Comparison of ENCODE assay signal across 1 cellular context in the genomic region with DNA sequence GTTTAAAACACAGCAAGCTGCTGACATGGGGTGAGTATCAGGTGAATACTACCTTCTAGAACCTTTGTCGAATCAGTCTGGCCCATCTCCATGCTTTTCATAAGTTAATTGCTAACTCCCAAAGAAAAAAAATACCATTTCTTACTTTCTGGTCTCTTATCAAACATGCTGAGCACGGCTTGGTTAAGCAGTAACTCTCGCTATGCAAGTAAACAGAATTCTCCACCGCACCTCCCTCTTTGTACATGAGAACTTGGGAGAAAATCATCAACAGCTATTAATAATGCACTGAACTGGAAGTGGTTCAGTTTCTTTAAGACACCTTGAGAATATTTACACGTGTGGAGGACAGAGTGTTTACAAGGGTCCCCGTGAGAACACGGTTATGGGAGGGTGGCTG.
TF ChIP-seq lines count a peak whose summit lies in the region.

No MANE protein-coding gene starts in this region.

TF ChIP-seq in WTC11, 78 proteins besides CTCF, POLR2A, EP300 and RAD21 (continued from another document):
- TF ChIP-seq, protein P1, sequence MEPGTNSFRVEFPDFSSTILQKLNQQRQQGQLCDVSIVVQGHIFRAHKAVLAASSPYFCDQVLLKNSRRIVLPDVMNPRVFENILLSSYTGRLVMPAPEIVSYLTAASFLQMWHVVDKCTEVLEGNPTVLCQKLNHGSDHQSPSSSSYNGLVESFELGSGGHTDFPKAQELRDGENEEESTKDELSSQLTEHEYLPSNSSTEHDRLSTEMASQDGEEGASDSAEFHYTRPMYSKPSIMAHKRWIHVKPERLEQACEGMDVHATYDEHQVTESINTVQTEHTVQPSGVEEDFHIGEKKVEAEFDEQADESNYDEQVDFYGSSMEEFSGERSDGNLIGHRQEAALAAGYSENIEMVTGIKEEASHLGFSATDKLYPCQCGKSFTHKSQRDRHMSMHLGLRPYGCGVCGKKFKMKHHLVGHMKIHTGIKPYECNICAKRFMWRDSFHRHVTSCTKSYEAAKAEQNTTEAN (CRISPR knock-in tag; IDR thresholded peaks at IDR 0.05) = no peak
- TF ChIP-seq HMGA2 (CRISPR knock-in tag; IDR thresholded peaks at IDR 0.05) (no peak), ZNF416 (CRISPR knock-in tag; IDR thresholded peaks at IDR 0.05) (no peak), MYBL2 (CRISPR knock-in tag; IDR thresholded peaks at IDR 0.05) (no peak), ZBTB21 (CRISPR knock-in tag; IDR thresholded peaks at IDR 0.05; ENCODE audit: borderline replicate concordance) (no peak)
- TF ChIP-seq, protein P2, sequence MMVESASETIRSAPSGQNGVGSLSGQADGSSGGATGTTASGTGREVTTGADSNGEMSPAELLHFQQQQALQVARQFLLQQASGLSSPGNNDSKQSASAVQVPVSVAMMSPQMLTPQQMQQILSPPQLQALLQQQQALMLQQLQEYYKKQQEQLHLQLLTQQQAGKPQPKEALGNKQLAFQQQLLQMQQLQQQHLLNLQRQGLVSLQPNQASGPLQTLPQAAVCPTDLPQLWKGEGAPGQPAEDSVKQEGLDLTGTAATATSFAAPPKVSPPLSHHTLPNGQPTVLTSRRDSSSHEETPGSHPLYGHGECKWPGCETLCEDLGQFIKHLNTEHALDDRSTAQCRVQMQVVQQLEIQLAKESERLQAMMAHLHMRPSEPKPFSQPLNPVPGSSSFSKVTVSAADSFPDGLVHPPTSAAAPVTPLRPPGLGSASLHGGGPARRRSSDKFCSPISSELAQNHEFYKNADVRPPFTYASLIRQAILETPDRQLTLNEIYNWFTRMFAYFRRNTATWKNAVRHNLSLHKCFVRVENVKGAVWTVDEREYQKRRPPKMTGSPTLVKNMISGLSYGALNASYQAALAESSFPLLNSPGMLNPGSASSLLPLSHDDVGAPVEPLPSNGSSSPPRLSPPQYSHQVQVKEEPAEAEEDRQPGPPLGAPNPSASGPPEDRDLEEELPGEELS (CRISPR knock-in tag; IDR thresholded peaks at IDR 0.05) = no peak
